ENCODE assay signal across 12 cellular contexts in genomic region chr10:17504547-17505245, GRCh38. TPM values are rescaled to one million over a fixed set of nuclear protein-coding genes. Genes with fewer than 3 reads are reported as not detected.
DNase-seq lines count a peak whose midpoint lies in the region; ATAC-seq and TF ChIP-seq lines count a peak whose summit lies in the region.
"Had no signal": no experiment of that assay in that cellular context is flagged by ENCODE, and none has a peak within 500 bp of the region (broad histone marks: within the 10 kb centered on the region; RNA-seq: fewer than 3 reads in every experiment).

No MANE protein-coding gene starts in this region.

- no peaks in the 10 kb centered on the region for H3K79me2 ChIP-seq in osteoblast (ENCODE audit: insufficient read depth, low read length)

- H2AFZ ChIP-seq in osteoblast (ENCODE audit: low read length) = peak overlapping the region; percentile 9

- ATAC-seq in activated CD8-positive, alpha-beta memory T cell treated with anti-CD3 and anti-CD28 coated beads, Interleukin-2, amount 10 ng/mL, durations not matched to agents 7 days and 5 days = no peak

- no peaks in the 10 kb centered on the region for H3K36me3 ChIP-seq in osteoblast (ENCODE audit: insufficient read depth, low read length)

- peak overlapping the region; percentile 38 for H3K4me2 ChIP-seq in osteoblast (ENCODE audit: insufficient read depth, low read length)

- no peaks in the 10 kb centered on the region for H4K20me1 ChIP-seq in osteoblast (ENCODE audit: insufficient read depth, low read length)

- peak overlapping the region; percentile 58 for H3K27ac ChIP-seq in osteoblast (ENCODE audit: low read depth, low read length)

- intact Hi-C loops in dendritic cell treated with granulocyte-macrophage colony-stimulating factor and Interleukin-4, amounts not matched to agents 40 ng/mL and 50 ng/mL, for 4 days (cut with micrococcal nuclease) = no loop called here

- H3K27ac Mint-ChIP-seq in dendritic cell treated with granulocyte-macrophage colony-stimulating factor and Interleukin-4, amounts not matched to agents 40 ng/mL and 50 ng/mL, for 4 days = peak overlapping the region; percentile 96
- no peak overlapping the region for H3K27ac Mint-ChIP-seq in activated CD8-positive, alpha-beta memory T cell treated with anti-CD3 and anti-CD28 coated beads, Interleukin-2, amount 10 ng/mL, durations not matched to agents 7 days and 5 days
- H3K27ac Mint-ChIP-seq: activated naive CD8-positive, alpha-beta T cell treated with anti-CD3 and anti-CD28 coated beads for 36 hours had no signal

- no peak overlapping the region for H3K4me3 ChIP-seq in osteoblast (ENCODE audit: insufficient read depth, low read length)

- H3K9me3 Mint-ChIP-seq in dendritic cell treated with granulocyte-macrophage colony-stimulating factor and Interleukin-4, amounts not matched to agents 40 ng/mL and 50 ng/mL, for 4 days = no peaks in the 10 kb centered on the region
- peaks cover 3% of the 10 kb centered on the region for H3K9me3 Mint-ChIP-seq in activated CD8-positive, alpha-beta memory T cell treated with anti-CD3 and anti-CD28 coated beads, Interleukin-2, amount 10 ng/mL, durations not matched to agents 7 days and 5 days (ENCODE audit: low read depth)
- H3K9me3 Mint-ChIP-seq: activated naive CD8-positive, alpha-beta T cell treated with anti-CD3 and anti-CD28 coated beads for 36 hours had no signal

- H3K4me3 Mint-ChIP-seq in dendritic cell treated with granulocyte-macrophage colony-stimulating factor and Interleukin-4, amounts not matched to agents 40 ng/mL and 50 ng/mL, for 4 days = peak overlapping the region; percentile 76
- no peak overlapping the region for H3K4me3 Mint-ChIP-seq in activated CD8-positive, alpha-beta memory T cell treated with anti-CD3 and anti-CD28 coated beads, Interleukin-2, amount 10 ng/mL, durations not matched to agents 7 days and 5 days
- H3K4me3 Mint-ChIP-seq: activated naive CD8-positive, alpha-beta T cell treated with anti-CD3 and anti-CD28 coated beads for 36 hours had no signal

- no peaks in the 10 kb centered on the region for H3K9me3 ChIP-seq in osteoblast (ENCODE audit: low read depth, low read length)

- no peak for TF ChIP-seq CTCF in osteoblast (IDR thresholded peaks at IDR 0.05; ENCODE audit: extremely low read depth, low read depth, low read length)

- no peaks in the 10 kb centered on the region for H3K27me3 ChIP-seq in osteoblast (ENCODE audit: insufficient read depth, low read length)

- DNase-seq in ELR (ENCODE audit: low read depth) (peak; percentile 90), NOMO-1 treated with DMSO at 0.1 percent for 48 hours (lab: John Stamatoyannopoulos, UW; ENCODE audit: unreplicated experiment) (peak; percentile 52), osteoblast (ENCODE audit: insufficient read length, low spot score, missing footprints) (peak; percentile 51), GM19240 (ENCODE audit: insufficient read length, low spot score) (no peak), epidermal melanocyte (ENCODE audit: insufficient read length, low spot score) (no peak)
- no peak for DNase-seq in activated CD8-positive, alpha-beta memory T cell treated with anti-CD3 and anti-CD28 coated beads, Interleukin-2, amount 10 ng/mL, durations not matched to agents 7 days and 5 days
- DNase-seq: activated CD4-positive, alpha-beta T cell treated with anti-CD3 and anti-CD28 coated beads, Interleukin-2, amount 50 U/mL, for 48 hours; activated naive CD8-positive, alpha-beta T cell treated with anti-CD3 and anti-CD28 coated beads for 36 hours; DMS53; NCI-H82; retina had no signal

- CTCF ChIA-PET in activated CD8-positive, alpha-beta memory T cell treated with anti-CD3 and anti-CD28 coated beads, Interleukin-2, amount 10 ng/mL, durations not matched to agents 7 days and 5 days (lab: Charles Lee) = no interaction called here

- no peaks in the 10 kb centered on the region for H3K27me3 Mint-ChIP-seq in dendritic cell treated with granulocyte-macrophage colony-stimulating factor and Interleukin-4, amounts not matched to agents 40 ng/mL and 50 ng/mL, for 4 days
- peaks cover 3% of the 10 kb centered on the region for H3K27me3 Mint-ChIP-seq in activated CD8-positive, alpha-beta memory T cell treated with anti-CD3 and anti-CD28 coated beads, Interleukin-2, amount 10 ng/mL, durations not matched to agents 7 days and 5 days

- H3K4me1 ChIP-seq in osteoblast (ENCODE audit: insufficient read depth, low read length) = peaks cover 27% of the 10 kb centered on the region

- peaks cover 57% of the 10 kb centered on the region for H3K4me1 Mint-ChIP-seq in dendritic cell treated with granulocyte-macrophage colony-stimulating factor and Interleukin-4, amounts not matched to agents 40 ng/mL and 50 ng/mL, for 4 days (ENCODE audit: low read depth)
- H3K4me1 Mint-ChIP-seq in activated CD8-positive, alpha-beta memory T cell treated with anti-CD3 and anti-CD28 coated beads, Interleukin-2, amount 10 ng/mL, durations not matched to agents 7 days and 5 days = peaks cover 28% of the 10 kb centered on the region

- H3K36me3 Mint-ChIP-seq in dendritic cell treated with granulocyte-macrophage colony-stimulating factor and Interleukin-4, amounts not matched to agents 40 ng/mL and 50 ng/mL, for 4 days (ENCODE audit: low read depth) = peaks cover 43% of the 10 kb centered on the region
- H3K36me3 Mint-ChIP-seq in activated CD8-positive, alpha-beta memory T cell treated with anti-CD3 and anti-CD28 coated beads, Interleukin-2, amount 10 ng/mL, durations not matched to agents 7 days and 5 days = peaks cover 3% of the 10 kb centered on the region

RNA-seq across cellular contexts. Expression of gene ST8SIA6, which starts 50.3 kb away (rescaled TPM):
- total RNA-seq in osteoblast = 0.36 and 0.88 TPM in 2 replicates
- not detected for total RNA-seq in activated CD8-positive, alpha-beta memory T cell treated with anti-CD3 and anti-CD28 coated beads, Interleukin-2, amount 10 ng/mL, durations not matched to agents 7 days and 5 days
- total RNA-seq: activated naive CD8-positive, alpha-beta T cell treated with anti-CD3 and anti-CD28 coated beads for 36 hours had no signal

Comparison
In these comparisons a context has a peak if more than half of its experiments do, and no peak if none do; other contexts are left out.
1. DNase-seq: peak in ELR (single experiment), NOMO-1 treated with DMSO at 0.1 percent for 48 hours (single experiment) and osteoblast (single experiment); none in GM19240 (single experiment), epidermal melanocyte (single experiment) and activated CD8-positive, alpha-beta memory T cell treated with anti-CD3 and anti-CD28 coated beads, Interleukin-2, amount 10 ng/mL, durations not matched to agents 7 days and 5 days (single experiment).